In the genomic region with DNA sequence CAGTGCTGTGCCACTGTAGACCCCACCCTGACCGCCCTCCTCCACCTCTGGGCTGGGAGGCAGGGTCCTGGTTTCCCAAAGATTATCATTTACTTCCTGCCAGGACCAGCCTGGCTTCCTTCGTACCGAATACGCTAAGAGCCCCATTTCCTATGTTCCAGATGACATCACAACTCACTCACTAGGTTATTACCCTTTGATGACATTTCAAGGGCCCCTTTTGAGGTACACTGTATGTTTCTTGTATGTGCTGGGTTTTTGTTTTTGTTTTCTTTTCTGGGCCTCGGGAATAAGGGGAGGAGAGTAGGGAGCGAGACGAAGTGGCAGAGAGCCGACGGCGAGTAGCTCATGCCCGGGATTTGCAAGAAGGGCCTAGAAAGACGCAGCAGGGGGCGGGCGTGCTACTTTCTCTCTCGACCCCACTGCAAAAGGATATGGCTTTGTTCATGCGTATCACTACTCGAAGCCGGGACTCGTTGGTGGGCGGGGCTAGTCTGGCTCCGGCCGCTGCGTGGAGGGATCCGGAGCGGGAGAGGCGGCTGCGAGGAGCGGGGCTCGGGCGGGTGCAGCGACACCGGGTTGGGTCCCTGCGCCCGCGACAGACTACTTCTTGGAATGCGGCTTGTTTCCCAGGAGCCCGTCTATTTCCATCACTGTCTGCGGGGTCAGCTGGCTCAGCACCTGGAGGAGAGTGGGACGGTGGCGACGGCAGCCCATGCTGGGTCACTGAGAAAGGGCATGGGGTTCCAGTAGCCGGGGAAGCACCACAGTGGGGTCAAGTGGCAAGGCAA, we compare ENCODE assay signal across 7 cellular contexts. TPM values are rescaled to one million over a fixed set of nuclear protein-coding genes. Genes with fewer than 3 reads are reported as not detected.
A peak's percentile ranks its signal among the peaks of the same experiment; 100 is the strongest.
DNase-seq lines count a peak whose midpoint lies in the region; ATAC-seq and TF ChIP-seq lines count a peak whose summit lies in the region.

No MANE protein-coding gene starts in this region.

- DNase-seq in GM23248 (peak; percentile 86), colonic mucosa (peak; percentile 88), left lobe of liver (ENCODE audit: low spot score) (peak; percentile 70), NCI-H1694 treated with DMSO at 0.1 percent for 48 hours (lab: John Stamatoyannopoulos, UW) (no peak), OCI-M1 (lab: John Stamatoyannopoulos, UW) (no peak)
- DNase-seq in activated CD4-positive, alpha-beta T cell treated with anti-CD3 and anti-CD28 coated beads, Interleukin-2, amount 50 U/mL, for 1 hour, result peak; percentile 83
- peak; percentile 55 to 75 (median 70) for DNase-seq in stimulated activated CD4-positive, alpha-beta T cell treated with anti-CD3 and anti-CD28 coated beads, Interleukin-1b, Interleukin-23, amount 100 ng/mL, for 24 hours (ENCODE audit: low read depth in 4 of 4, low spot score in 1 of 4)

- H3K27me3 ChIP-seq in GM23248 (replicated peaks; ENCODE audit: insufficient read depth) (no peaks in the 10 kb centered on the region), colonic mucosa (no peaks in the 10 kb centered on the region)

- H3K27ac ChIP-seq in GM23248 (no peak overlapping the region), colonic mucosa (peak overlapping the region; percentile 29)

- 8 to 9% methylated on average over 42 of the region's 42 CpGs for WGBS in GM23248 (ENCODE audit: low coverage in 1 of 2, low lambda C conversion rate in 2 of 2, missing lambda C conversion rate in 2 of 2), 2 experiments

- no peaks in the 10 kb centered on the region for H3K9me3 ChIP-seq in GM23248 (ENCODE audit: low read depth)
- H3K9me3 ChIP-seq in colonic mucosa, result no peaks in the 10 kb centered on the region

- peak overlapping the region; percentile 84 for H3K4me2 ChIP-seq in GM23248 (ENCODE audit: unreplicated experiment)

- no peaks in the 10 kb centered on the region for H3K79me2 ChIP-seq in GM23248 (ENCODE audit: insufficient read depth)

- peaks cover 5% of the 10 kb centered on the region; the same call in 1 of the 2 replicates for H3K4me1 ChIP-seq in GM23248 (ENCODE audit: insufficient read depth)
- H3K4me1 ChIP-seq in colonic mucosa, result no peaks in the 10 kb centered on the region

- no peaks in the 10 kb centered on the region for H4K20me1 ChIP-seq in GM23248 (ENCODE audit: insufficient read depth)

- H3F3A ChIP-seq in GM23248 (ENCODE audit: insufficient read depth), result 0 out of 2 replicates have a peak, but pooled peaks cover 5% of the 10 kb centered on the region

- in situ Hi-C loops in GM23248 (cut with MboI), result no loop called here

- peak; percentile 89 for ATAC-seq in left lobe of liver

- intact Hi-C loops in colonic mucosa (cut with DNase I), result no loop called here

- peak overlapping the region; percentile 99 for H2AFZ ChIP-seq in GM23248

- no peaks in the 10 kb centered on the region for H3K9me2 ChIP-seq in GM23248 (ENCODE audit: insufficient read depth)

- no peaks in the 10 kb centered on the region for H3K36me3 ChIP-seq in GM23248 (ENCODE audit: low read depth)
- no peaks in the 10 kb centered on the region for H3K36me3 ChIP-seq in colonic mucosa

- no peak for TF ChIP-seq CTCF in colonic mucosa (IDR thresholded peaks at IDR 0.05)

- H3K9ac ChIP-seq in GM23248 (peak overlapping the region; percentile 67), colonic mucosa (ENCODE audit: low read depth in 2 of 2, low read length in 2 of 2) (peak overlapping the region; percentile 70 to 76)

- H3K4me3 ChIP-seq in GM23248 (peak overlapping the region; percentile 71), colonic mucosa (peak overlapping the region; percentile 31)

RNA-seq across cellular contexts. Expression of a gene that starts 6.6 kb away (rescaled TPM):
- 4.3 and 15.3 TPM in 2 replicates for total RNA-seq in GM23248 (2014; rRNA removed; shearing (Covaris generic))
- polyA plus RNA-seq in GM23248 (2016; fragmentation: Nextera tagmentation; extraction: Ambion mirVana), result 3.1 and 4.3 TPM in 2 replicates
- total RNA-seq in colonic mucosa (1 to 10 TPM; 2.8 to 3.0 TPM), left lobe of liver (0.23 TPM)

RNA-seq across cellular contexts. Expression of a gene that starts 7.0 kb away (rescaled TPM):
- 0.22 TPM in 1 of 2 replicates, not detected in the other for total RNA-seq in GM23248 (2014; rRNA removed; shearing (Covaris generic))
- 0.08 and 0.24 TPM in 2 replicates for polyA plus RNA-seq in GM23248 (2016; fragmentation: Nextera tagmentation; extraction: Ambion mirVana)
- total RNA-seq in colonic mucosa, result 1 to 10 TPM; 1.1 to 2.6 TPM
- total RNA-seq in left lobe of liver, result 1.3 TPM

RNA-seq across cellular contexts. Expression of a gene that starts 9.1 kb away (rescaled TPM):
- 35.8 and 37.8 TPM in 2 replicates for total RNA-seq in GM23248 (2014; rRNA removed; shearing (Covaris generic))
- polyA plus RNA-seq in GM23248 (2016; fragmentation: Nextera tagmentation; extraction: Ambion mirVana), result 321 and 343 TPM in 2 replicates
- 100 to 1,000 TPM; 116 to 129 TPM for total RNA-seq in colonic mucosa
- 41.1 TPM for total RNA-seq in left lobe of liver

RNA-seq across cellular contexts. Expression of a gene that starts 9.3 kb away (rescaled TPM):
- 17.9 and 27.2 TPM in 2 replicates for total RNA-seq in GM23248 (2014; rRNA removed; shearing (Covaris generic))
- 19.4 and 21.2 TPM in 2 replicates for polyA plus RNA-seq in GM23248 (2016; fragmentation: Nextera tagmentation; extraction: Ambion mirVana)
- 10 to 100 TPM; 23.9 to 40.6 TPM for total RNA-seq in colonic mucosa
- total RNA-seq in left lobe of liver, result 8.9 TPM

RNA-seq across cellular contexts. Expression of a gene that starts 34.1 kb away (rescaled TPM):
- total RNA-seq in GM23248 (2014; rRNA removed; shearing (Covaris generic)), result 56.5 and 73.6 TPM in 2 replicates
- polyA plus RNA-seq in GM23248 (2016; fragmentation: Nextera tagmentation; extraction: Ambion mirVana), result 14.0 and 16.0 TPM in 2 replicates
- total RNA-seq in colonic mucosa, result 100 to 1,000 TPM in 1 of 2 donors, 10 to 100 TPM in 1; 56.3 to 108 TPM
- 5.7 TPM for total RNA-seq in left lobe of liver

Comparison
In these comparisons a context has a peak if more than half of its experiments do, and no peak if none do; other contexts are left out.
1. DNase-seq: peak in GM23248 (single experiment), activated CD4-positive, alpha-beta T cell treated with anti-CD3 and anti-CD28 coated beads, Interleukin-2, amount 50 U/mL, for 1 hour (single experiment), colonic mucosa (single experiment), left lobe of liver (single experiment) and stimulated activated CD4-positive, alpha-beta T cell treated with anti-CD3 and anti-CD28 coated beads, Interleukin-1b, Interleukin-23, amount 100 ng/mL, for 24 hours (4 of 4); none in NCI-H1694 treated with DMSO at 0.1 percent for 48 hours (single experiment) and OCI-M1 (single experiment).